35 cellular contexts compared by ENCODE assay signal in genomic region chr18:28712172-28712571, GRCh38.
"Had no signal": no experiment of that assay in that cellular context is flagged by ENCODE, and none has a peak within 500 bp of the region (broad histone marks: within the 10 kb centered on the region; RNA-seq: fewer than 3 reads in every experiment).

No MANE protein-coding gene starts in this region.

- H3K9me3 ChIP-seq: MG63 had no signal

- H3K36me3 ChIP-seq: MG63 had no signal

- H3K4me3 ChIP-seq: MG63 had no signal

- DNase-seq: Karpas-422, Kasumi-1, MG63, MM.1S, MV-4-11, NCI-H1048, NCI-H1092, NCI-H1092 treated with DMSO at 0.1 percent for 48 hours, NCI-H1105, NCI-H1105 treated with DMSO at 0.1 percent for 48 hours, NCI-H1417, NCI-H1417 treated with DMSO at 0.1 percent for 48 hours, NCI-H1436, NCI-H1436 treated with DMSO at 0.1 percent for 48 hours, NCI-H146, NCI-H1694, NCI-H1694 treated with DMSO at 0.1 percent for 48 hours, NCI-H187, NCI-H187 treated with DMSO at 0.1 percent for 48 hours, NCI-H2029, NCI-H2029 treated with DMSO at 0.1 percent for 48 hours, NCI-H2081, NCI-H2081 treated with DMSO at 0.1 percent for 48 hours, NCI-H2107, NCI-H2171, NCI-H2171 treated with DMSO at 0.1 percent for 48 hours, NCI-H2227 treated with DMSO at 0.1 percent for 48 hours, NCI-H226, NCI-H345, NCI-H446, NCI-H446 treated with DMSO at 0.1 percent for 48 hours, NCI-H510A, NCI-H510A treated with DMSO at 0.1 percent for 48 hours, NCI-H524, NCI-H524 treated with DMSO at 0.1 percent for 48 hours had no signal

- H3K27me3 ChIP-seq: MG63 had no signal
